23 cellular contexts compared by ENCODE assay signal in genomic region chr5:93072831-93073459, GRCh38.
A peak's percentile ranks its signal among the peaks of the same experiment; 100 is the strongest.
DNase-seq lines count a peak whose midpoint lies in the region; ATAC-seq, FAIRE-seq and TF ChIP-seq lines count a peak whose summit lies in the region.
"Had no signal": no experiment of that assay in that cellular context is flagged by ENCODE, and none has a peak within 500 bp of the region (broad histone marks: within the 10 kb centered on the region; RNA-seq: fewer than 3 reads in every experiment).

No MANE protein-coding gene starts in this region.

- TF ChIP-seq CTCF in astrocyte (IDR thresholded peaks at IDR 0.05; ENCODE audit: insufficient read depth, low read depth, low read length) = no peak
- TF ChIP-seq CTCF in fibroblast of pulmonary artery (IDR thresholded peaks at IDR 0.05; ENCODE audit: low read length, missing control alignments) = no peak
- no peak for TF ChIP-seq CTCF in BE2C (IDR thresholded peaks at IDR 0.05; ENCODE audit: low read depth, low read length)
- TF ChIP-seq CTCF in ascending aorta (IDR thresholded peaks at IDR 0.05) = no peak

- peak; percentile 43 for DNase-seq in HT1080 (ENCODE audit: low read depth)
- DNase-seq in astrocyte (ENCODE audit: low read depth) = peak; percentile 53
- peak; percentile 60 for DNase-seq in fibroblast of pulmonary artery (ENCODE audit: low read depth)
- DNase-seq in BE2C = no peak
- no peak for DNase-seq in activated CD4-positive, alpha-beta T cell treated with anti-CD3 and anti-CD28 coated beads for 48 hours
- DNase-seq in ascending aorta (ENCODE audit: low spot score in 2 of 2) = no peak
- DNase-seq: activated CD4-positive, CD25-positive, alpha-beta regulatory T cell; activated CD8-positive, alpha-beta T cell treated with anti-CD3 and anti-CD28 coated beads, Interleukin-2, amount 10 ng/mL, durations not matched to agents 7 days and 5 days; activated naive CD4-positive, alpha-beta T cell treated with anti-CD3 and anti-CD28 coated beads, Interleukin-2, amount 50 U/mL, for 16 hours; activated T-cell treated with anti-CD3 and anti-CD28 coated beads, Interleukin-2, amount 50 U/mL, for 72 hours; GDM1; H7; hippocampal formation; naive thymus-derived CD8-positive, alpha-beta T cell; NCI-H1694; NCI-H774; pancreas; sigmoid colon; stimulated activated CD4-positive, alpha-beta T cell treated with anti-CD3 and anti-CD28 coated beads, Interleukin-1b, Interleukin-23, amount 100 ng/mL, for 48 hours; stimulated activated naive CD8-positive, alpha-beta T cell treated with anti-CD3 and anti-CD28 coated beads, Interleukin-15, Interleukin-2, amounts not matched to agents 100 U/mL and 50 U/mL, for 24 hours had no signal

- no peak overlapping the region for H2AFZ ChIP-seq in astrocyte (ENCODE audit: low read depth, low read length)

- no peak overlapping the region for H3K4me3 ChIP-seq in astrocyte (ENCODE audit: insufficient read depth, low read depth, low read length)
- no peak overlapping the region for H3K4me3 ChIP-seq in fibroblast of pulmonary artery (replicated peaks; ENCODE audit: low read depth, low read length)
- H3K4me3 ChIP-seq in BE2C (ENCODE audit: low read depth, low read length) = no peak overlapping the region
- H3K4me3 ChIP-seq in ascending aorta = no peak overlapping the region
- H3K4me3 ChIP-seq: BLaER1 treated with 17β-estradiol and CSF1 and Interleukin-3, amounts not matched to agents 10 nM and 100 nM; pancreas; sigmoid colon had no signal

- H3K9me3 Mint-ChIP-seq in astrocyte (ENCODE audit: unreplicated experiment) = no peaks in the 10 kb centered on the region
- H3K9me3 Mint-ChIP-seq: T-helper 2 cell treated with Interferon-gamma antibody and Interleukin-4, amounts not matched to agents 5 μg/mL and 100 μg/mL, for 36 hours had no signal

- H3K4me1 Mint-ChIP-seq in astrocyte (ENCODE audit: low read depth, unreplicated experiment) = peaks cover 5% of the 10 kb centered on the region
- H3K4me1 Mint-ChIP-seq: naive thymus-derived CD8-positive, alpha-beta T cell had no signal

- H3K36me3 ChIP-seq in astrocyte (ENCODE audit: insufficient read depth, low read length) (no peaks in the 10 kb centered on the region), BE2C (no peaks in the 10 kb centered on the region), ascending aorta (no peaks in the 10 kb centered on the region)
- H3K36me3 ChIP-seq: BLaER1 treated with 17β-estradiol and CSF1 and Interleukin-3, amounts not matched to agents 10 nM and 100 nM; pancreas; sigmoid colon had no signal

- no peak for ATAC-seq in HG03571 (IDR thresholded peaks at IDR 0.05; ENCODE audit: unreplicated experiment)
- ATAC-seq: activated CD8-positive, alpha-beta T cell treated with anti-CD3 and anti-CD28 coated beads, Interleukin-2, amount 10 ng/mL, durations not matched to agents 7 days and 5 days; activated T-cell treated with anti-CD3 and anti-CD28 coated beads, Interleukin-2, amount 50 U/mL, for 72 hours; naive thymus-derived CD8-positive, alpha-beta T cell; pancreas; stimulated activated naive CD8-positive, alpha-beta T cell treated with anti-CD3 and anti-CD28 coated beads, Interleukin-15, Interleukin-2, amounts not matched to agents 100 U/mL and 50 U/mL, for 24 hours had no signal

- H3K4me3 Mint-ChIP-seq in astrocyte (ENCODE audit: unreplicated experiment) = no peak overlapping the region
- H3K4me3 Mint-ChIP-seq: activated CD8-positive, alpha-beta T cell treated with anti-CD3 and anti-CD28 coated beads, Interleukin-2, amount 10 ng/mL, durations not matched to agents 7 days and 5 days; activated T-cell treated with anti-CD3 and anti-CD28 coated beads, Interleukin-2, amount 50 U/mL, for 72 hours; naive thymus-derived CD8-positive, alpha-beta T cell; T-helper 2 cell treated with Interferon-gamma antibody and Interleukin-4, amounts not matched to agents 5 μg/mL and 100 μg/mL, for 36 hours had no signal

- H3K27ac ChIP-seq in astrocyte (ENCODE audit: low read depth, low read length) = no peak overlapping the region
- no peak overlapping the region for H3K27ac ChIP-seq in ascending aorta
- H3K27ac ChIP-seq: BLaER1 treated with 17β-estradiol and CSF1 and Interleukin-3, amounts not matched to agents 10 nM and 100 nM; pancreas; sigmoid colon had no signal

- H3K9ac ChIP-seq in astrocyte (ENCODE audit: low read length) = no peak overlapping the region
- H3K9ac ChIP-seq: BLaER1 treated with 17β-estradiol and CSF1 and Interleukin-3, amounts not matched to agents 10 nM and 100 nM had no signal

- H3K4me1 ChIP-seq in astrocyte (ENCODE audit: insufficient read depth, low read length) (peaks cover 9% of the 10 kb centered on the region), BE2C (peaks cover 8% of the 10 kb centered on the region), ascending aorta (no peaks in the 10 kb centered on the region)
- H3K4me1 ChIP-seq: BLaER1 treated with 17β-estradiol and CSF1 and Interleukin-3, amounts not matched to agents 10 nM and 100 nM; pancreas; sigmoid colon had no signal

- no peaks in the 10 kb centered on the region for H4K20me1 ChIP-seq in astrocyte (ENCODE audit: insufficient read depth, low read length)
- H4K20me1 ChIP-seq: BLaER1 treated with 17β-estradiol and CSF1 and Interleukin-3, amounts not matched to agents 10 nM and 100 nM had no signal

- no peaks in the 10 kb centered on the region for H3K79me2 ChIP-seq in astrocyte (ENCODE audit: insufficient read depth, low read length)

- H3K27me3 ChIP-seq in astrocyte (ENCODE audit: insufficient read depth, low read length) = no peaks in the 10 kb centered on the region
- H3K27me3 ChIP-seq in BE2C = no peaks in the 10 kb centered on the region
- H3K27me3 ChIP-seq in ascending aorta = no peaks in the 10 kb centered on the region
- H3K27me3 ChIP-seq: BLaER1 treated with 17β-estradiol and CSF1 and Interleukin-3, amounts not matched to agents 10 nM and 100 nM; pancreas; sigmoid colon had no signal

- H3K9me3 ChIP-seq in astrocyte (ENCODE audit: insufficient read depth, low read depth, low read length) = no peaks in the 10 kb centered on the region
- H3K9me3 ChIP-seq in BE2C = no peaks in the 10 kb centered on the region
- H3K9me3 ChIP-seq in ascending aorta = no peaks in the 10 kb centered on the region
- H3K9me3 ChIP-seq: BLaER1 treated with 17β-estradiol and CSF1 and Interleukin-3, amounts not matched to agents 10 nM and 100 nM; pancreas; sigmoid colon had no signal

- no peak for FAIRE-seq in astrocyte (lab: Jason Lieb, UNC)
- FAIRE-seq: pancreas had no signal

- H3K36me3 Mint-ChIP-seq in astrocyte (ENCODE audit: low read depth, unreplicated experiment) = no peaks in the 10 kb centered on the region
- H3K36me3 Mint-ChIP-seq: naive thymus-derived CD8-positive, alpha-beta T cell had no signal

- intact Hi-C loops in ascending aorta (cut with DNase I) = no loop called here

- peak overlapping the region; percentile 20 for H3K4me2 ChIP-seq in astrocyte (ENCODE audit: low read length)
- H3K4me2 ChIP-seq: BLaER1 treated with 17β-estradiol and CSF1 and Interleukin-3, amounts not matched to agents 10 nM and 100 nM had no signal

- H3K27me3 Mint-ChIP-seq in astrocyte (ENCODE audit: low read depth, unreplicated experiment) = no peaks in the 10 kb centered on the region

- H3K27ac Mint-ChIP-seq in astrocyte (ENCODE audit: unreplicated experiment) = no peak overlapping the region
- H3K27ac Mint-ChIP-seq: activated CD8-positive, alpha-beta T cell treated with anti-CD3 and anti-CD28 coated beads, Interleukin-2, amount 10 ng/mL, durations not matched to agents 7 days and 5 days; activated T-cell treated with anti-CD3 and anti-CD28 coated beads, Interleukin-2, amount 50 U/mL, for 72 hours; naive thymus-derived CD8-positive, alpha-beta T cell; T-helper 2 cell treated with Interferon-gamma antibody and Interleukin-4, amounts not matched to agents 5 μg/mL and 100 μg/mL, for 36 hours had no signal

Comparison
In these comparisons a context has a peak if more than half of its experiments do, and no peak if none do; other contexts are left out.
1. DNase-seq: peak in HT1080 (single experiment), astrocyte (single experiment) and fibroblast of pulmonary artery (single experiment); none in BE2C (single experiment), activated CD4-positive, alpha-beta T cell treated with anti-CD3 and anti-CD28 coated beads for 48 hours (single experiment) and ascending aorta (0 of 2).